15 cellular contexts compared by ENCODE assay signal in genomic region chr13:113345486-113345885, GRCh38. TPM values are rescaled to one million over a fixed set of nuclear protein-coding genes. Genes with fewer than 3 reads are reported as not detected.
DNase-seq lines count a peak whose midpoint lies in the region; ATAC-seq and TF ChIP-seq lines count a peak whose summit lies in the region.
"Had no signal": no experiment of that assay in that cellular context is flagged by ENCODE, and none has a peak within 500 bp of the region (broad histone marks: within the 10 kb centered on the region; RNA-seq: fewer than 3 reads in every experiment).

No MANE protein-coding gene starts in this region.

- no peaks in the 10 kb centered on the region for H4K20me1 ChIP-seq in neural progenitor cell (ENCODE audit: low read depth)

- H3K9me3 Mint-ChIP-seq in endodermal cell (peaks cover 8% of the 10 kb centered on the region), neural progenitor cell (peaks cover 12% of the 10 kb centered on the region)
- H3K9me3 Mint-ChIP-seq: CD4-positive, alpha-beta T cell had no signal

- no peak overlapping the region for H2AFZ ChIP-seq in neural progenitor cell (replicated peaks)

- no peak for ATAC-seq in GM21717 (IDR thresholded peaks at IDR 0.05; ENCODE audit: unreplicated experiment)

- TF ChIP-seq CTCF in BE2C (IDR thresholded peaks at IDR 0.05; ENCODE audit: low read depth, low read length) (no peak), endodermal cell (conservative IDR thresholded peaks at IDR 0.05) (no peak), neural progenitor cell (IDR thresholded peaks at IDR 0.05) (no peak)

- H3K9ac ChIP-seq in endodermal cell (ENCODE audit: extremely low read depth, low read length, poor library complexity, severe bottlenecking) (no peak overlapping the region), neural progenitor cell (no peak overlapping the region)

- no peak overlapping the region for H3K27ac ChIP-seq in endodermal cell (ENCODE audit: low read depth, low read length)
- no peak overlapping the region for H3K27ac ChIP-seq in neural progenitor cell

- H3F3A ChIP-seq in neural progenitor cell (ENCODE audit: low read depth): no peaks in the 10 kb centered on the region

- DNase-seq in BE2C: no peak
- peak; percentile 50 for DNase-seq in MG63
- DNase-seq in endodermal cell: no peak
- DNase-seq in neural progenitor cell (ENCODE audit: low spot score): no peak
- no peak for DNase-seq in HPDE6-E6E7 (ENCODE audit: extremely low spot score)
- no peak for DNase-seq in stimulated activated CD4-positive, alpha-beta T cell treated with anti-CD3 and anti-CD28 coated beads, Interleukin-2, amount 100 ng/mL, for 24 hours
- no peak for DNase-seq in NOMO-1 (lab: John Stamatoyannopoulos, UW; ENCODE audit: unreplicated experiment in 2 of 2)
- DNase-seq: ACHN; C1 segment of cervical spinal cord; Calu3; CD4-positive, alpha-beta T cell; DMS 273 treated with DMSO at 0.1 percent for 48 hours; IMR-90 had no signal

- no peak overlapping the region for H3K4me2 ChIP-seq in neural progenitor cell

- H3K4me1 Mint-ChIP-seq in endodermal cell (no peaks in the 10 kb centered on the region), neural progenitor cell (no peaks in the 10 kb centered on the region)

- H3K4me3 Mint-ChIP-seq in endodermal cell (no peak overlapping the region), neural progenitor cell (peak overlapping the region; percentile 12)
- H3K4me3 Mint-ChIP-seq: CD4-positive, alpha-beta T cell had no signal

- H3K4me1 ChIP-seq in BE2C: no peaks in the 10 kb centered on the region
- H3K4me1 ChIP-seq in endodermal cell (ENCODE audit: control insufficient read depth, insufficient read depth, low read length): no peaks in the 10 kb centered on the region
- no peaks in the 10 kb centered on the region for H3K4me1 ChIP-seq in neural progenitor cell

- H3K79me2 ChIP-seq in neural progenitor cell (ENCODE audit: low read depth): no peaks in the 10 kb centered on the region

- H3K36me3 Mint-ChIP-seq in endodermal cell (ENCODE audit: low read depth) (peaks cover 69% of the 10 kb centered on the region), neural progenitor cell (peaks cover 37% of the 10 kb centered on the region)

- no peaks in the 10 kb centered on the region for H3K36me3 ChIP-seq in BE2C
- no peaks in the 10 kb centered on the region for H3K36me3 ChIP-seq in MG63
- H3K36me3 ChIP-seq in endodermal cell (ENCODE audit: control insufficient read depth, insufficient read depth, low read length): peaks cover 38% of the 10 kb centered on the region
- no peaks in the 10 kb centered on the region for H3K36me3 ChIP-seq in neural progenitor cell

- H3K27me3 Mint-ChIP-seq in endodermal cell (ENCODE audit: insufficient read depth) (no peaks in the 10 kb centered on the region), neural progenitor cell (ENCODE audit: insufficient read depth, low read depth) (peaks cover 8% of the 10 kb centered on the region)

- H3K27ac Mint-ChIP-seq in endodermal cell: peak overlapping the region; percentile 13
- no peak overlapping the region for H3K27ac Mint-ChIP-seq in neural progenitor cell
- H3K27ac Mint-ChIP-seq: CD4-positive, alpha-beta T cell had no signal

- H3K4me3 ChIP-seq in BE2C (ENCODE audit: low read depth, low read length) (peak overlapping the region; percentile 43), MG63 (peak overlapping the region; percentile 42), endodermal cell (ENCODE audit: low read length) (no peak overlapping the region), neural progenitor cell (no peak overlapping the region)

- 94 to 95% methylated on average over 13 to 17 of the region's 17 CpGs for WGBS in endodermal cell (ENCODE audit: insufficient coverage in 1 of 2, insufficient read length in 1 of 2), 2 experiments

- H3K9me3 ChIP-seq in BE2C (no peaks in the 10 kb centered on the region), MG63 (no peaks in the 10 kb centered on the region), endodermal cell (ENCODE audit: control insufficient read depth, low read length) (no peaks in the 10 kb centered on the region), neural progenitor cell (ENCODE audit: low read depth) (no peaks in the 10 kb centered on the region)

- H3K27me3 ChIP-seq in BE2C (peaks cover 16% of the 10 kb centered on the region), MG63 (no peaks in the 10 kb centered on the region), endodermal cell (ENCODE audit: control insufficient read depth, insufficient read depth, low read length, poor library complexity, severe bottlenecking) (no peaks in the 10 kb centered on the region), neural progenitor cell (no peaks in the 10 kb centered on the region)

RNA-seq across cellular contexts. Expression of gene GRTP1, which starts 18.4 kb away (rescaled TPM):
- 0.82 TPM for polyA plus RNA-seq in BE2C (2012; ENCODE audit: insufficient read depth, insufficient read length, low read depth)
- total RNA-seq in MG63 (2014; rRNA removed; shearing (Covaris generic); ENCODE audit: low replicate concordance): 0.17 TPM in 1 of 2 replicates, not detected in the other
- total RNA-seq in endodermal cell (10 to 100 TPM; 31.4 to 35.1 TPM), neural progenitor cell (ENCODE audit: low replicate concordance) (14.8 and 19.3 TPM in 2 replicates)
- polyA plus RNA-seq in endodermal cell (2013, experiment 1 of 2): 7.6 TPM
- polyA plus RNA-seq in endodermal cell (2013, experiment 2 of 2): 7.7 TPM
- total RNA-seq: A172 had no signal

RNA-seq across cellular contexts. Expression of gene LAMP1, which starts 48.4 kb away (rescaled TPM):
- 138 TPM for polyA plus RNA-seq in BE2C (2012; ENCODE audit: insufficient read depth, insufficient read length, low read depth)
- 194 and 225 TPM in 2 replicates for total RNA-seq in MG63 (2014; rRNA removed; shearing (Covaris generic); ENCODE audit: low replicate concordance)
- total RNA-seq in endodermal cell (100 to 1,000 TPM; 153 to 160 TPM), neural progenitor cell (ENCODE audit: low replicate concordance) (49.7 and 64.6 TPM in 2 replicates)
- 103 TPM for polyA plus RNA-seq in endodermal cell (2013, experiment 1 of 2)
- polyA plus RNA-seq in endodermal cell (2013, experiment 2 of 2): 95.8 TPM

Comparison
In these comparisons a context has a peak if more than half of its experiments do, and no peak if none do; other contexts are left out.
1. H3K4me3 ChIP-seq: peak in BE2C (single experiment) and MG63 (single experiment); none in endodermal cell (single experiment) and neural progenitor cell (single experiment).
2. RNA of gene GRTP1, which starts 18.4 kb away (total RNA-seq): 31.4 to 35.1 TPM in endodermal cell and 14.8 to 19.3 TPM in neural progenitor cell; 0.17 TPM in MG63; every median in the first group is over 10 times any median in the second.